10 cellular contexts compared by ENCODE assay signal in genomic region chr2:27185331-27186026, GRCh38. TPM values are rescaled to one million over a fixed set of nuclear protein-coding genes. Genes with fewer than 3 reads are reported as not detected.
DNase-seq lines count a peak whose midpoint lies in the region; ATAC-seq and TF ChIP-seq lines count a peak whose summit lies in the region.
"Had no signal": no experiment of that assay in that cellular context is flagged by ENCODE, and none has a peak within 500 bp of the region (broad histone marks: within the 10 kb centered on the region; RNA-seq: fewer than 3 reads in every experiment).

No MANE protein-coding gene starts in this region.

- H3K36me3 ChIP-seq in muscle layer of duodenum (ENCODE audit: control insufficient read depth in 1 of 2, insufficient read depth in 2 of 2, low read length in 2 of 2): peaks cover 0 to 9% of the 10 kb centered on the region in 2 donors

- no peaks in the 10 kb centered on the region for H3K4me1 ChIP-seq in muscle layer of duodenum (ENCODE audit: control insufficient read depth in 1 of 2, insufficient read depth in 2 of 2, low read length in 2 of 2)

- no peak overlapping the region for H3K4me3 Mint-ChIP-seq in glutamatergic neuron (ENCODE audit: unreplicated experiment)
- H3K4me3 Mint-ChIP-seq: CD4-positive, alpha-beta T cell had no signal

- no peaks in the 10 kb centered on the region for H3K36me3 Mint-ChIP-seq in glutamatergic neuron (ENCODE audit: unreplicated experiment)

- H3K27ac ChIP-seq in muscle layer of duodenum (ENCODE audit: low read length): peak overlapping the region; percentile 49

- H3K9me3 Mint-ChIP-seq in glutamatergic neuron (ENCODE audit: unreplicated experiment): no peaks in the 10 kb centered on the region
- H3K9me3 Mint-ChIP-seq: CD4-positive, alpha-beta T cell had no signal

- no peaks in the 10 kb centered on the region for H3K27me3 ChIP-seq in muscle layer of duodenum (ENCODE audit: low read depth, low read length)

- H3K27me3 Mint-ChIP-seq in glutamatergic neuron (ENCODE audit: unreplicated experiment): peaks cover 2% of the 10 kb centered on the region

- peaks cover 3% of the 10 kb centered on the region for H3K4me1 Mint-ChIP-seq in glutamatergic neuron (ENCODE audit: low read depth, unreplicated experiment)

- no peak for ATAC-seq in HG03175 (IDR thresholded peaks at IDR 0.05; ENCODE audit: unreplicated experiment)

- no peak overlapping the region for H3K27ac Mint-ChIP-seq in glutamatergic neuron (ENCODE audit: unreplicated experiment)
- H3K27ac Mint-ChIP-seq: CD4-positive, alpha-beta T cell had no signal

- no peaks in the 10 kb centered on the region for H3K9me3 ChIP-seq in muscle layer of duodenum (ENCODE audit: control insufficient read depth in 1 of 2, low read length in 2 of 2)

- no peak for TF ChIP-seq CTCF in glutamatergic neuron (IDR thresholded peaks at IDR 0.05; ENCODE audit: partially characterized antibody, unreplicated experiment)

- no peak overlapping the region for H3K4me3 ChIP-seq in muscle layer of duodenum (ENCODE audit: low read depth in 1 of 2, low read length in 2 of 2)

- peak; percentile 57 for DNase-seq in AG08395 (ENCODE audit: low spot score)
- DNase-seq in NCI-H2171 (lab: John Stamatoyannopoulos, UW): peak; percentile 63
- peak; percentile 16 for DNase-seq in dedifferentiated amniotic fluid mesenchymal stem cell (ENCODE audit: extremely low spot score)
- DNase-seq in glutamatergic neuron: no peak
- DNase-seq in occipital lobe (lab: John Stamatoyannopoulos, UW): no peak
- DNase-seq in epidermal melanocyte (ENCODE audit: insufficient read length, low spot score): no peak
- DNase-seq: activated CD4-positive, alpha-beta T cell treated with anti-CD3 and anti-CD28 coated beads, Interleukin-2, amount 50 U/mL, for 1 hour; CD4-positive, alpha-beta T cell had no signal

RNA-seq across cellular contexts. Expression of gene ATRAID, which starts 26.4 kb away (rescaled TPM):
- total RNA-seq in glutamatergic neuron (ENCODE audit: unreplicated experiment): 58.8 TPM
- 43.7 TPM for total RNA-seq in occipital lobe

RNA-seq across cellular contexts. Expression of gene SLC5A6, which starts 26.6 kb away (rescaled TPM):
- total RNA-seq in glutamatergic neuron (ENCODE audit: unreplicated experiment): 40.0 TPM
- total RNA-seq in occipital lobe: 15.6 TPM

RNA-seq across cellular contexts. Expression of gene CAD, which starts 31.7 kb away (rescaled TPM):
- total RNA-seq in glutamatergic neuron (ENCODE audit: unreplicated experiment): 38.5 TPM
- 16.2 TPM for total RNA-seq in occipital lobe

RNA-seq across cellular contexts. Expression of gene TCF23, which starts 36.7 kb away (rescaled TPM):
- total RNA-seq in glutamatergic neuron (ENCODE audit: unreplicated experiment) (not detected), occipital lobe (not detected)
- total RNA-seq: CD4-positive, alpha-beta T cell had no signal

RNA-seq across cellular contexts. Expression of gene PRR30, which starts 46.3 kb away (rescaled TPM):
- total RNA-seq in glutamatergic neuron (ENCODE audit: unreplicated experiment) (not detected), occipital lobe (not detected)
- total RNA-seq: CD4-positive, alpha-beta T cell had no signal

Comparison
In these comparisons a context has a peak if more than half of its experiments do, and no peak if none do; other contexts are left out.
1. DNase-seq: peak in AG08395 (single experiment), NCI-H2171 (single experiment) and dedifferentiated amniotic fluid mesenchymal stem cell (single experiment); none in glutamatergic neuron (single experiment), occipital lobe (single experiment) and epidermal melanocyte (single experiment).